ENCODE assay signal across 12 cellular contexts in genomic region chr2:60366178-60366577, GRCh38.
DNase-seq lines count a peak whose midpoint lies in the region; ATAC-seq lines count a peak whose summit lies in the region.
"Had no signal": no experiment of that assay in that cellular context is flagged by ENCODE, and none has a peak within 500 bp of the region (broad histone marks: within the 10 kb centered on the region; RNA-seq: fewer than 3 reads in every experiment).

No MANE protein-coding gene starts in this region.

- peak overlapping the region in 3 of 4 donors; percentile 25 to 85 (median 81) for H3K4me3 Mint-ChIP-seq in IgD-negative memory B cell
- H3K4me3 Mint-ChIP-seq: activated T-cell treated with anti-CD3 and anti-CD28 coated beads, Interleukin-2, amount 50 U/mL, for 24 hours; CD4-positive, alpha-beta T cell; stimulated activated effector memory CD8-positive, alpha-beta T cell treated with anti-CD3 and anti-CD28 coated beads, Interleukin-12 subunit alpha, Interleukin-12 subunit beta, amount 100 ng/mL, for 72 hours had no signal

- no peaks in the 10 kb centered on the region for H3K9me3 Mint-ChIP-seq in IgD-negative memory B cell
- H3K9me3 Mint-ChIP-seq: activated T-cell treated with anti-CD3 and anti-CD28 coated beads, Interleukin-2, amount 50 U/mL, for 24 hours; CD4-positive, alpha-beta T cell had no signal

- H3K4me1 Mint-ChIP-seq in IgD-negative memory B cell, result peaks cover 72 to 88% (median 85%) of the 10 kb centered on the region in 3 donors
- H3K4me1 Mint-ChIP-seq: stimulated activated effector memory CD8-positive, alpha-beta T cell treated with anti-CD3 and anti-CD28 coated beads, Interleukin-12 subunit alpha, Interleukin-12 subunit beta, amount 100 ng/mL, for 72 hours had no signal

- H3K27me3 Mint-ChIP-seq in IgD-negative memory B cell, result no peaks in the 10 kb centered on the region
- H3K27me3 Mint-ChIP-seq: activated T-cell treated with anti-CD3 and anti-CD28 coated beads, Interleukin-2, amount 50 U/mL, for 24 hours; CD4-positive, alpha-beta T cell had no signal

- DNase-seq in ELF-1 (ENCODE audit: low read depth, low spot score) (peak; percentile 21), germinal center (ENCODE audit: low spot score) (peak; percentile 41), HuH-7 (ENCODE audit: low spot score) (no peak), NCI-H2171 treated with DMSO at 0.1 percent for 48 hours (lab: John Stamatoyannopoulos, UW) (no peak), kidney tubule cell (ENCODE audit: low spot score) (no peak)
- DNase-seq: activated T-cell treated with anti-CD3 and anti-CD28 coated beads, Interleukin-2, amount 50 U/mL, for 24 hours; CD4-positive, alpha-beta T cell; NCI-H1417 treated with DMSO at 0.1 percent for 48 hours had no signal

- ATAC-seq in GM21423 (IDR thresholded peaks at IDR 0.05; ENCODE audit: unreplicated experiment) (peak; percentile 65), HG03521 (IDR thresholded peaks at IDR 0.05; ENCODE audit: unreplicated experiment) (no peak)
- ATAC-seq: stimulated activated effector memory CD8-positive, alpha-beta T cell treated with anti-CD3 and anti-CD28 coated beads, Interleukin-12 subunit alpha, Interleukin-12 subunit beta, amount 100 ng/mL, for 72 hours had no signal

- peak overlapping the region; percentile 18 to 96 (median 89) for H3K27ac Mint-ChIP-seq in IgD-negative memory B cell
- H3K27ac Mint-ChIP-seq: activated T-cell treated with anti-CD3 and anti-CD28 coated beads, Interleukin-2, amount 50 U/mL, for 24 hours; CD4-positive, alpha-beta T cell; stimulated activated effector memory CD8-positive, alpha-beta T cell treated with anti-CD3 and anti-CD28 coated beads, Interleukin-12 subunit alpha, Interleukin-12 subunit beta, amount 100 ng/mL, for 72 hours had no signal

- peaks cover 4% of the 10 kb centered on the region for H3K36me3 Mint-ChIP-seq in IgD-negative memory B cell
- H3K36me3 Mint-ChIP-seq: stimulated activated effector memory CD8-positive, alpha-beta T cell treated with anti-CD3 and anti-CD28 coated beads, Interleukin-12 subunit alpha, Interleukin-12 subunit beta, amount 100 ng/mL, for 72 hours had no signal

Comparison
In these comparisons a context has a peak if more than half of its experiments do, and no peak if none do; other contexts are left out.
1. DNase-seq: peak in ELF-1 (single experiment) and germinal center (single experiment); none in HuH-7 (single experiment), NCI-H2171 treated with DMSO at 0.1 percent for 48 hours (single experiment) and kidney tubule cell (single experiment).